Comparison of ENCODE assay signal across 18 cellular contexts in the genomic region with DNA sequence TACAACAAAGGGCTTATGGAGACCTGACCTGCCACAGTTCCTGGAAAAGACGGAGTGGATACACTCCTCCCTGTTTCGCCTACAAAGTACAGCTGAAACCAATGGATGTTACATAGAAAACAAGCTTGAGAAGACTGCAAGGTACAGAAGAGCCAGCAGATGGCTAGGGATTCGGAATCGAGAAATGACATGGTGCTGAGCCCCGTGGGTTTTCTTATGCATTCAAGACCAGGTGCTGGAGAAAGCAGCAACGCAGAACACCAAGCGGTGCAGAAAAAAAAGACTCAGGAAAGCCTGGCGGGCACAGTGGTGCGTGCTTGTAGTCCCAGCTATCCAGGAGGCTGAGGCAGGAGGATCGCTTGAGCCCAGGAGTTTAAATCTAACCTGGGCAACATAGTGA. TPM values are rescaled to one million over a fixed set of nuclear protein-coding genes. Genes with fewer than 3 reads are reported as not detected.
DNase-seq lines count a peak whose midpoint lies in the region; ATAC-seq and TF ChIP-seq lines count a peak whose summit lies in the region.
"Had no signal": no experiment of that assay in that cellular context is flagged by ENCODE, and none has a peak within 500 bp of the region (broad histone marks: within the 10 kb centered on the region; RNA-seq: fewer than 3 reads in every experiment).

No MANE protein-coding gene starts in this region.

- H3K79me2 ChIP-seq in GM23338 (replicated peaks; ENCODE audit: insufficient read depth), result no peaks in the 10 kb centered on the region

- H3K4me2 ChIP-seq in GM23338, result no peak overlapping the region
- H3K4me2 ChIP-seq: smooth muscle cell had no signal

- H3K27ac Mint-ChIP-seq in GM23338, result no peak overlapping the region
- H3K27ac Mint-ChIP-seq: activated CD4-positive, alpha-beta T cell treated with anti-CD3 and anti-CD28 coated beads, Interleukin-2, amount 10 ng/mL, durations not matched to agents 7 days and 5 days; immature natural killer cell had no signal

- H3K4me1 ChIP-seq in GM23338 (ENCODE audit: insufficient read depth), result no peaks in the 10 kb centered on the region
- H3K4me1 ChIP-seq: body of pancreas, upper lobe of left lung had no signal

- H3K4me3 Mint-ChIP-seq in GM23338, result no peak overlapping the region
- H3K4me3 Mint-ChIP-seq: activated CD4-positive, alpha-beta T cell treated with anti-CD3 and anti-CD28 coated beads, Interleukin-2, amount 10 ng/mL, durations not matched to agents 7 days and 5 days; immature natural killer cell had no signal

- H3K27ac ChIP-seq in GM23338 (ENCODE audit: low read depth), result no peak overlapping the region
- no peak overlapping the region for H3K27ac ChIP-seq in caudate nucleus (ENCODE audit: low read depth, low read length)
- H3K27ac ChIP-seq: body of pancreas, upper lobe of left lung had no signal

- H4K20me1 ChIP-seq in GM23338 (replicated peaks; ENCODE audit: insufficient read depth), result no peaks in the 10 kb centered on the region

- H2AFZ ChIP-seq in GM23338, result no peak overlapping the region

- no peak for TF ChIP-seq CTCF in GM23338 (conservative IDR thresholded peaks at IDR 0.05; ENCODE audit: low read depth in 2 of 2)

- H3K27me3 Mint-ChIP-seq in GM23338 (ENCODE audit: insufficient read depth, low read depth, poor library complexity), result no peaks in the 10 kb centered on the region

- H3K4me1 Mint-ChIP-seq in GM23338, result no peaks in the 10 kb centered on the region
- H3K4me1 Mint-ChIP-seq: activated CD4-positive, alpha-beta T cell treated with anti-CD3 and anti-CD28 coated beads, Interleukin-2, amount 10 ng/mL, durations not matched to agents 7 days and 5 days; immature natural killer cell had no signal

- peak; percentile 17 for DNase-seq in GM23338 (ENCODE audit: low spot score)
- DNase-seq in NCI-H2171 (lab: John Stamatoyannopoulos, UW), result peak; percentile 0
- DNase-seq in cerebellar cortex (ENCODE audit: low spot score), result peak; percentile 6
- DNase-seq in NCI-H2107 treated with DMSO at 0.1 percent for 48 hours (lab: John Stamatoyannopoulos, UW; ENCODE audit: unreplicated experiment), result no peak
- no peak for DNase-seq in caudate nucleus (lab: John Stamatoyannopoulos, UW)
- DNase-seq: activated CD4-positive, alpha-beta T cell treated with anti-CD3 and anti-CD28 coated beads, Interleukin-2, amount 10 ng/mL, durations not matched to agents 7 days and 5 days; activated CD8-positive, alpha-beta memory T cell treated with anti-CD3 and anti-CD28 coated beads, Interleukin-2, amount 50 U/mL, for 4 hours; AML-193; body of pancreas; immature natural killer cell; KBM-7; MV-4-11; NCI-H2029; stimulated activated CD4-positive, alpha-beta T cell treated with anti-CD3 and anti-CD28 coated beads, Interleukin-4, amount 100 ng/mL, for 24 hours; upper lobe of left lung had no signal

- ATAC-seq in GM23338 (no peak), HG03439 (IDR thresholded peaks at IDR 0.05; ENCODE audit: unreplicated experiment) (no peak)
- ATAC-seq: body of pancreas had no signal

- no peaks in the 10 kb centered on the region for H3K9me2 ChIP-seq in GM23338 (ENCODE audit: insufficient read depth)

- no peaks in the 10 kb centered on the region for H3K36me3 Mint-ChIP-seq in GM23338 (ENCODE audit: low read depth)
- H3K36me3 Mint-ChIP-seq: immature natural killer cell had no signal

- H3F3A ChIP-seq in GM23338 (replicated peaks; ENCODE audit: low read depth), result no peaks in the 10 kb centered on the region

- no peaks in the 10 kb centered on the region for H3K9me3 Mint-ChIP-seq in GM23338
- H3K9me3 Mint-ChIP-seq: activated CD4-positive, alpha-beta T cell treated with anti-CD3 and anti-CD28 coated beads, Interleukin-2, amount 10 ng/mL, durations not matched to agents 7 days and 5 days; immature natural killer cell had no signal

- no peak overlapping the region for H3K4me3 ChIP-seq in GM23338
- H3K4me3 ChIP-seq: body of pancreas, smooth muscle cell, upper lobe of left lung had no signal

- no peaks in the 10 kb centered on the region for H3K36me3 ChIP-seq in GM23338 (ENCODE audit: insufficient read depth)
- H3K36me3 ChIP-seq: upper lobe of left lung had no signal

- no peaks in the 10 kb centered on the region for H3K27me3 ChIP-seq in GM23338 (ENCODE audit: insufficient read depth)
- H3K27me3 ChIP-seq: body of pancreas, upper lobe of left lung had no signal

TF ChIP-seq in GM23338, 12 proteins besides CTCF, POLR2A, EP300 and RAD21:
- no peak for TF ChIP-seq JUNB (IDR thresholded peaks at IDR 0.05; ENCODE audit: unreplicated experiment)
- TF ChIP-seq CREB1 (CRISPR knock-in tag; IDR thresholded peaks at IDR 0.05; ENCODE audit: low read depth), result no peak
- no peak for TF ChIP-seq EZH2 (IDR thresholded peaks at IDR 0.05; ENCODE audit: low read depth, unreplicated experiment)
- TF ChIP-seq STAT1 (IDR thresholded peaks at IDR 0.05; ENCODE audit: unreplicated experiment), result no peak
- TF ChIP-seq, protein P1, sequence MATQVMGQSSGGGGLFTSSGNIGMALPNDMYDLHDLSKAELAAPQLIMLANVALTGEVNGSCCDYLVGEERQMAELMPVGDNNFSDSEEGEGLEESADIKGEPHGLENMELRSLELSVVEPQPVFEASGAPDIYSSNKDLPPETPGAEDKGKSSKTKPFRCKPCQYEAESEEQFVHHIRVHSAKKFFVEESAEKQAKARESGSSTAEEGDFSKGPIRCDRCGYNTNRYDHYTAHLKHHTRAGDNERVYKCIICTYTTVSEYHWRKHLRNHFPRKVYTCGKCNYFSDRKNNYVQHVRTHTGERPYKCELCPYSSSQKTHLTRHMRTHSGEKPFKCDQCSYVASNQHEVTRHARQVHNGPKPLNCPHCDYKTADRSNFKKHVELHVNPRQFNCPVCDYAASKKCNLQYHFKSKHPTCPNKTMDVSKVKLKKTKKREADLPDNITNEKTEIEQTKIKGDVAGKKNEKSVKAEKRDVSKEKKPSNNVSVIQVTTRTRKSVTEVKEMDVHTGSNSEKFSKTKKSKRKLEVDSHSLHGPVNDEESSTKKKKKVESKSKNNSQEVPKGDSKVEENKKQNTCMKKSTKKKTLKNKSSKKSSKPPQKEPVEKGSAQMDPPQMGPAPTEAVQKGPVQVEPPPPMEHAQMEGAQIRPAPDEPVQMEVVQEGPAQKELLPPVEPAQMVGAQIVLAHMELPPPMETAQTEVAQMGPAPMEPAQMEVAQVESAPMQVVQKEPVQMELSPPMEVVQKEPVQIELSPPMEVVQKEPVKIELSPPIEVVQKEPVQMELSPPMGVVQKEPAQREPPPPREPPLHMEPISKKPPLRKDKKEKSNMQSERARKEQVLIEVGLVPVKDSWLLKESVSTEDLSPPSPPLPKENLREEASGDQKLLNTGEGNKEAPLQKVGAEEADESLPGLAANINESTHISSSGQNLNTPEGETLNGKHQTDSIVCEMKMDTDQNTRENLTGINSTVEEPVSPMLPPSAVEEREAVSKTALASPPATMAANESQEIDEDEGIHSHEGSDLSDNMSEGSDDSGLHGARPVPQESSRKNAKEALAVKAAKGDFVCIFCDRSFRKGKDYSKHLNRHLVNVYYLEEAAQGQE (IDR thresholded peaks at IDR 0.05; ENCODE audit: unreplicated experiment), result no peak
- TF ChIP-seq, protein P2, sequence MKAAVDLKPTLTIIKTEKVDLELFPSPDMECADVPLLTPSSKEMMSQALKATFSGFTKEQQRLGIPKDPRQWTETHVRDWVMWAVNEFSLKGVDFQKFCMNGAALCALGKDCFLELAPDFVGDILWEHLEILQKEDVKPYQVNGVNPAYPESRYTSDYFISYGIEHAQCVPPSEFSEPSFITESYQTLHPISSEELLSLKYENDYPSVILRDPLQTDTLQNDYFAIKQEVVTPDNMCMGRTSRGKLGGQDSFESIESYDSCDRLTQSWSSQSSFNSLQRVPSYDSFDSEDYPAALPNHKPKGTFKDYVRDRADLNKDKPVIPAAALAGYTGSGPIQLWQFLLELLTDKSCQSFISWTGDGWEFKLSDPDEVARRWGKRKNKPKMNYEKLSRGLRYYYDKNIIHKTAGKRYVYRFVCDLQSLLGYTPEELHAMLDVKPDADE (IDR thresholded peaks at IDR 0.05), result no peak
- TF ChIP-seq ZNF331 (CRISPR knock-in tag; IDR thresholded peaks at IDR 0.05; ENCODE audit: low read depth), result no peak
- TF ChIP-seq POLR2AphosphoS5 (IDR thresholded peaks at IDR 0.05; ENCODE audit: low read depth), result no peak
- TF ChIP-seq ZNF114 (CRISPR knock-in tag; IDR thresholded peaks at IDR 0.05), result no peak

RNA-seq across cellular contexts. Expression of a gene that starts 13.8 kb away (rescaled TPM):
- total RNA-seq in GM23338 (2014; rRNA removed; shearing (Covaris generic)), result 61.3 and 67.1 TPM in 2 replicates
- polyA plus RNA-seq in GM23338 (2016; fragmentation: Nextera tagmentation; extraction: Ambion mirVana), result 147 and 158 TPM in 2 replicates

RNA-seq across cellular contexts. Expression of a gene that starts 14.0 kb away (rescaled TPM):
- 53.2 and 63.4 TPM in 2 replicates for total RNA-seq in GM23338 (2014; rRNA removed; shearing (Covaris generic))
- 121 and 130 TPM in 2 replicates for polyA plus RNA-seq in GM23338 (2016; fragmentation: Nextera tagmentation; extraction: Ambion mirVana)

RNA-seq across cellular contexts. Expression of a gene that starts 27.7 kb away (rescaled TPM):
- 16.4 and 17.7 TPM in 2 replicates for total RNA-seq in GM23338 (2014; rRNA removed; shearing (Covaris generic))
- polyA plus RNA-seq in GM23338 (2016; fragmentation: Nextera tagmentation; extraction: Ambion mirVana), result 13.0 and 20.6 TPM in 2 replicates

RNA-seq across cellular contexts. Expression of a gene that starts 35.1 kb away (rescaled TPM):
- total RNA-seq in GM23338 (2014; rRNA removed; shearing (Covaris generic)), result 336 and 359 TPM in 2 replicates
- polyA plus RNA-seq in GM23338 (2016; fragmentation: Nextera tagmentation; extraction: Ambion mirVana), result 232 and 237 TPM in 2 replicates

RNA-seq across cellular contexts. Expression of a gene that starts 48.3 kb away (rescaled TPM):
- total RNA-seq in GM23338 (2014; rRNA removed; shearing (Covaris generic)), result 4.0 and 15.6 TPM in 2 replicates
- polyA plus RNA-seq in GM23338 (2016; fragmentation: Nextera tagmentation; extraction: Ambion mirVana), result 12.8 and 16.5 TPM in 2 replicates
- total RNA-seq: pulmonary artery endothelial cell had no signal

Comparison
In these comparisons a context has a peak if more than half of its experiments do, and no peak if none do; other contexts are left out.
1. DNase-seq: peak in GM23338 (single experiment), NCI-H2171 (single experiment) and cerebellar cortex (single experiment); none in NCI-H2107 treated with DMSO at 0.1 percent for 48 hours (single experiment) and caudate nucleus (0 of 61).